23 cellular contexts compared by ENCODE assay signal in the genomic region with DNA sequence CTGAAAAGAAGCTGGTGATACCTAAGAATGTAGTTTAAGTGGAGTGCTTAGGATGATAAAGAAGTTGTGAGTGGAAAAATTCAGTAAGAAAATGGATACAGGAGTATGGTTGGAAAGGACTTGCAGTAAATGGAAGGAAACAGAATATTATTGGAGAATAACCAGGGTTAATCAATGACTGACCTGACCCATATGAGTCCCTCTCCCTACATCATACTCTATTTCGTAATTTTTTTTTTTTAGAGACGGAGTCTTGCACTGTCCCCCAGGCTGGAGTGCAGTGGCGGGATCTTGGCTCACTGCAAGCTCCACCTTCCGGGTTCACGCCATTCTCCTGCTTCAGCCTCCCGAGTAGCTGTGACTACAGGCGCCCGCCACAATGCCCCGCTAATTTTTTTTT. TPM values are rescaled to one million over a fixed set of nuclear protein-coding genes. Genes with fewer than 3 reads are reported as not detected.
DNase-seq lines count a peak whose midpoint lies in the region; ATAC-seq and TF ChIP-seq lines count a peak whose summit lies in the region.
"Had no signal": no experiment of that assay in that cellular context is flagged by ENCODE, and none has a peak within 500 bp of the region (broad histone marks: within the 10 kb centered on the region; RNA-seq: fewer than 3 reads in every experiment).

No MANE protein-coding gene starts in this region.

- CTCF ChIA-PET in activated naive CD4-positive, alpha-beta T cell treated with anti-CD3 and anti-CD28 coated beads, Interleukin-2, amount 10 ng/mL, durations not matched to agents 7 days and 5 days (lab: Charles Lee): interaction anchor here (1.3 kb wide), 1 partner anchor 12 kb away, joined by 3 read pairs; no protein-coding TSS in a partner anchor
- CTCF ChIA-PET in CD4-positive, alpha-beta memory T cell (lab: Charles Lee; ENCODE audit: partially characterized antibody): no interaction called here
- CTCF ChIA-PET in WTC11 (lab: Charles Lee): interaction anchor here (1.2 kb wide), 1 partner anchor 150 kb away, joined by 3 read pairs; no protein-coding TSS in a partner anchor

- H3K4me3 Mint-ChIP-seq in activated naive CD4-positive, alpha-beta T cell treated with anti-CD3 and anti-CD28 coated beads, Interleukin-2, amount 50 U/mL, for 24 hours: no peak overlapping the region
- H3K4me3 Mint-ChIP-seq in activated naive CD4-positive, alpha-beta T cell treated with anti-CD3 and anti-CD28 coated beads, Interleukin-2, amount 10 ng/mL, durations not matched to agents 7 days and 5 days: no peak overlapping the region
- no peak overlapping the region for H3K4me3 Mint-ChIP-seq in CD4-positive, alpha-beta memory T cell
- H3K4me3 Mint-ChIP-seq in WTC11: no peak overlapping the region
- no peak overlapping the region for H3K4me3 Mint-ChIP-seq in endothelial cell (ENCODE audit: unreplicated experiment)
- H3K4me3 Mint-ChIP-seq in activated naive CD8-positive, alpha-beta T cell treated with anti-CD3 and anti-CD28 coated beads for 36 hours: no peak overlapping the region
- H3K4me3 Mint-ChIP-seq: CD8-positive, alpha-beta memory T cell; H9 had no signal

- DNase-seq in activated naive CD4-positive, alpha-beta T cell treated with anti-CD3 and anti-CD28 coated beads, Interleukin-2, amount 10 ng/mL, durations not matched to agents 7 days and 5 days: no peak
- DNase-seq in CD4-positive, alpha-beta memory T cell: no peak
- DNase-seq in WTC11 (ENCODE audit: low spot score) (no peak), endothelial cell (ENCODE audit: low spot score) (no peak), WERI-Rb-1 (no peak)
- no peak for DNase-seq in activated naive CD8-positive, alpha-beta T cell treated with anti-CD3 and anti-CD28 coated beads for 36 hours
- DNase-seq: 8988T; ACHN; AML-193; C1 segment of cervical spinal cord; CD8-positive, alpha-beta memory T cell; DMS 273 treated with DMSO at 0.1 percent for 48 hours; DMS79; EL; GDM1; GM23248; H9 had no signal

- H3K4me3 ChIP-seq in CD4-positive, alpha-beta memory T cell (ENCODE audit: low read length in 2 of 2): no peak overlapping the region
- H3K4me3 ChIP-seq in WERI-Rb-1 (ENCODE audit: low read depth, low read length): no peak overlapping the region
- H3K4me3 ChIP-seq: A549, GM12878, GM23248 had no signal

- intact Hi-C loops in CD4-positive, alpha-beta memory T cell (cut with micrococcal nuclease): no loop called here

- POLR2A ChIA-PET in CD4-positive, alpha-beta memory T cell (lab: Charles Lee; ENCODE audit: partially characterized antibody): no interaction called here
- POLR2A ChIA-PET in WTC11 (lab: Charles Lee): interaction anchor here (0.6 kb wide), 1 partner anchor 23 kb away, joined by 3 read pairs; no protein-coding TSS in a partner anchor

- peaks cover 17% of the 10 kb centered on the region for H3K4me1 Mint-ChIP-seq in activated naive CD4-positive, alpha-beta T cell treated with anti-CD3 and anti-CD28 coated beads, Interleukin-2, amount 50 U/mL, for 24 hours
- peaks cover 5% of the 10 kb centered on the region for H3K4me1 Mint-ChIP-seq in activated naive CD4-positive, alpha-beta T cell treated with anti-CD3 and anti-CD28 coated beads, Interleukin-2, amount 10 ng/mL, durations not matched to agents 7 days and 5 days
- H3K4me1 Mint-ChIP-seq in CD4-positive, alpha-beta memory T cell: peaks cover 0 to 11% (median 5%) of the 10 kb centered on the region in 4 donors
- no peaks in the 10 kb centered on the region for H3K4me1 Mint-ChIP-seq in WTC11
- H3K4me1 Mint-ChIP-seq in endothelial cell (ENCODE audit: unreplicated experiment): peaks cover 11% of the 10 kb centered on the region
- peaks cover 9% of the 10 kb centered on the region for H3K4me1 Mint-ChIP-seq in activated naive CD8-positive, alpha-beta T cell treated with anti-CD3 and anti-CD28 coated beads for 36 hours
- H3K4me1 Mint-ChIP-seq: H9 had no signal

- no peaks in the 10 kb centered on the region for H3K9me3 Mint-ChIP-seq in activated naive CD4-positive, alpha-beta T cell treated with anti-CD3 and anti-CD28 coated beads, Interleukin-2, amount 50 U/mL, for 24 hours
- no peaks in the 10 kb centered on the region for H3K9me3 Mint-ChIP-seq in activated naive CD4-positive, alpha-beta T cell treated with anti-CD3 and anti-CD28 coated beads, Interleukin-2, amount 10 ng/mL, durations not matched to agents 7 days and 5 days
- H3K9me3 Mint-ChIP-seq in CD4-positive, alpha-beta memory T cell: no peaks in the 10 kb centered on the region
- H3K9me3 Mint-ChIP-seq in WTC11 (peaks cover 8% of the 10 kb centered on the region), endothelial cell (ENCODE audit: unreplicated experiment) (no peaks in the 10 kb centered on the region)
- no peaks in the 10 kb centered on the region for H3K9me3 Mint-ChIP-seq in activated naive CD8-positive, alpha-beta T cell treated with anti-CD3 and anti-CD28 coated beads for 36 hours
- H3K9me3 Mint-ChIP-seq: CD8-positive, alpha-beta memory T cell had no signal

- no peaks in the 10 kb centered on the region for H3K27me3 ChIP-seq in CD4-positive, alpha-beta memory T cell (ENCODE audit: insufficient read depth, low read length)
- H3K27me3 ChIP-seq in WERI-Rb-1 (ENCODE audit: insufficient read depth, low read depth, severe bottlenecking): no peaks in the 10 kb centered on the region

- ATAC-seq in WTC11 (no peak), HG02623 (IDR thresholded peaks at IDR 0.05; ENCODE audit: unreplicated experiment) (no peak)
- ATAC-seq: A549, GM12878, HCT116 had no signal

- H3K36me3 ChIP-seq in CD4-positive, alpha-beta memory T cell (ENCODE audit: insufficient read depth, low read length): peaks cover 26% of the 10 kb centered on the region
- peaks cover 41% of the 10 kb centered on the region for H3K36me3 ChIP-seq in WERI-Rb-1

- H3K27ac Mint-ChIP-seq in activated naive CD4-positive, alpha-beta T cell treated with anti-CD3 and anti-CD28 coated beads, Interleukin-2, amount 50 U/mL, for 24 hours: peak overlapping the region; percentile 84
- no peak overlapping the region for H3K27ac Mint-ChIP-seq in activated naive CD4-positive, alpha-beta T cell treated with anti-CD3 and anti-CD28 coated beads, Interleukin-2, amount 10 ng/mL, durations not matched to agents 7 days and 5 days
- H3K27ac Mint-ChIP-seq in CD4-positive, alpha-beta memory T cell: peak overlapping the region in 5 of 7 donors; percentile 6 to 85 (median 67)
- H3K27ac Mint-ChIP-seq in WTC11 (0 out of 2 replicates have a peak overlapping the region, but pooled peaks have one; percentile 7), endothelial cell (ENCODE audit: unreplicated experiment) (peak overlapping the region; percentile 61)
- H3K27ac Mint-ChIP-seq in activated naive CD8-positive, alpha-beta T cell treated with anti-CD3 and anti-CD28 coated beads for 36 hours: no peak overlapping the region

- TF ChIP-seq CTCF in WTC11 (IDR thresholded peaks at IDR 0.05) (no peak), endothelial cell (IDR thresholded peaks at IDR 0.05; ENCODE audit: unreplicated experiment) (no peak), WERI-Rb-1 (IDR thresholded peaks at IDR 0.05; ENCODE audit: low read depth, low read length) (no peak)

- H3K9me3 ChIP-seq in CD4-positive, alpha-beta memory T cell (ENCODE audit: control insufficient read depth in 1 of 2, low read length in 2 of 2): no peaks in the 10 kb centered on the region
- no peaks in the 10 kb centered on the region for H3K9me3 ChIP-seq in WERI-Rb-1 (ENCODE audit: severe bottlenecking)
- H3K9me3 ChIP-seq: A549 had no signal

- peaks cover 17% of the 10 kb centered on the region for H3K36me3 Mint-ChIP-seq in activated naive CD4-positive, alpha-beta T cell treated with anti-CD3 and anti-CD28 coated beads, Interleukin-2, amount 50 U/mL, for 24 hours
- H3K36me3 Mint-ChIP-seq in activated naive CD4-positive, alpha-beta T cell treated with anti-CD3 and anti-CD28 coated beads, Interleukin-2, amount 10 ng/mL, durations not matched to agents 7 days and 5 days: peaks cover 19% of the 10 kb centered on the region
- peaks cover 38 to 43% of the 10 kb centered on the region in 2 donors for H3K36me3 Mint-ChIP-seq in CD4-positive, alpha-beta memory T cell
- peaks cover 54% of the 10 kb centered on the region for H3K36me3 Mint-ChIP-seq in WTC11
- H3K36me3 Mint-ChIP-seq in endothelial cell (ENCODE audit: low read depth, unreplicated experiment): peaks cover 24% of the 10 kb centered on the region
- peaks cover 7% of the 10 kb centered on the region for H3K36me3 Mint-ChIP-seq in activated naive CD8-positive, alpha-beta T cell treated with anti-CD3 and anti-CD28 coated beads for 36 hours

- no peaks in the 10 kb centered on the region for H3K27me3 Mint-ChIP-seq in activated naive CD4-positive, alpha-beta T cell treated with anti-CD3 and anti-CD28 coated beads, Interleukin-2, amount 50 U/mL, for 24 hours
- H3K27me3 Mint-ChIP-seq in activated naive CD4-positive, alpha-beta T cell treated with anti-CD3 and anti-CD28 coated beads, Interleukin-2, amount 10 ng/mL, durations not matched to agents 7 days and 5 days: no peaks in the 10 kb centered on the region
- no peaks in the 10 kb centered on the region for H3K27me3 Mint-ChIP-seq in CD4-positive, alpha-beta memory T cell
- no peaks in the 10 kb centered on the region for H3K27me3 Mint-ChIP-seq in WTC11 (ENCODE audit: low read depth)
- H3K27me3 Mint-ChIP-seq in endothelial cell (ENCODE audit: unreplicated experiment): no peaks in the 10 kb centered on the region
- H3K27me3 Mint-ChIP-seq in activated naive CD8-positive, alpha-beta T cell treated with anti-CD3 and anti-CD28 coated beads for 36 hours: no peaks in the 10 kb centered on the region

- H3K4me1 ChIP-seq in CD4-positive, alpha-beta memory T cell (ENCODE audit: insufficient read depth, low read length): no peaks in the 10 kb centered on the region

- no peak overlapping the region for H3K27ac ChIP-seq in CD4-positive, alpha-beta memory T cell (ENCODE audit: low read depth, low read length)
- no peak overlapping the region for H3K27ac ChIP-seq in WERI-Rb-1
- H3K27ac ChIP-seq: A549, GM23248 had no signal

TF ChIP-seq in WTC11, 78 proteins besides CTCF, POLR2A, EP300 and RAD21 (continues in another document):
- no peak for TF ChIP-seq ZNF396 (CRISPR knock-in tag; IDR thresholded peaks at IDR 0.05; ENCODE audit: borderline replicate concordance)

RNA-seq across cellular contexts. Expression of a gene that starts 33.4 kb away (rescaled TPM):
- 100 to 1,000 TPM in 1 of 2 experiments, 10 to 100 TPM in 1; 99.7 to 101 TPM for total RNA-seq in CD4-positive, alpha-beta memory T cell
- polyA plus RNA-seq in CD4-positive, alpha-beta memory T cell: 10 to 100 TPM; 52.4 to 55.2 TPM
- total RNA-seq in WTC11 (2021) (219 to 254 TPM (median 224 TPM) in 3 replicates), endothelial cell (ENCODE audit: unreplicated experiment) (200 TPM)
- 100 to 1,000 TPM; 195 to 214 TPM for total RNA-seq in activated naive CD8-positive, alpha-beta T cell treated with anti-CD3 and anti-CD28 coated beads for 36 hours

RNA-seq across cellular contexts. Expression of a gene that starts 34.1 kb away (rescaled TPM):
- total RNA-seq in CD4-positive, alpha-beta memory T cell: 10 to 100 TPM; 29.7 to 30.4 TPM
- polyA plus RNA-seq in CD4-positive, alpha-beta memory T cell: 10 to 100 TPM; 16.7 to 25.7 TPM
- total RNA-seq in WTC11 (2021) (39.5 to 46.1 TPM (median 43.3 TPM) in 3 replicates), endothelial cell (ENCODE audit: unreplicated experiment) (21.5 TPM)
- total RNA-seq in activated naive CD8-positive, alpha-beta T cell treated with anti-CD3 and anti-CD28 coated beads for 36 hours: 10 to 100 TPM; 15.2 to 15.8 TPM

RNA-seq across cellular contexts. Expression of a gene that starts 57.9 kb away (rescaled TPM):
- total RNA-seq in CD4-positive, alpha-beta memory T cell: under 1 TPM in 1 of 2 experiments, not detected in 1; 0.64 TPM
- polyA plus RNA-seq in CD4-positive, alpha-beta memory T cell: not detected
- total RNA-seq in WTC11 (2021): not detected in 3 replicates
- total RNA-seq in endothelial cell (ENCODE audit: unreplicated experiment): not detected
- total RNA-seq in activated naive CD8-positive, alpha-beta T cell treated with anti-CD3 and anti-CD28 coated beads for 36 hours: not detected
- total RNA-seq: CD8-positive, alpha-beta memory T cell; GM23248; H4; H9 had no signal
- polyA plus RNA-seq: CD8-positive, alpha-beta memory T cell; GM23248 had no signal

Comparison
In these comparisons a context has a peak if more than half of its experiments do, and no peak if none do; other contexts are left out.
1. H3K27ac Mint-ChIP-seq: peak in activated naive CD4-positive, alpha-beta T cell treated with anti-CD3 and anti-CD28 coated beads, Interleukin-2, amount 50 U/mL, for 24 hours (single experiment), CD4-positive, alpha-beta memory T cell (5 of 7), WTC11 (single experiment) and endothelial cell (single experiment); none in activated naive CD4-positive, alpha-beta T cell treated with anti-CD3 and anti-CD28 coated beads, Interleukin-2, amount 10 ng/mL, durations not matched to agents 7 days and 5 days (single experiment) and activated naive CD8-positive, alpha-beta T cell treated with anti-CD3 and anti-CD28 coated beads for 36 hours (single experiment).